Comparison of ENCODE assay signal across 26 cellular contexts in genomic region chr19:32091196-32091595, GRCh38.
"Had no signal": no experiment of that assay in that cellular context is flagged by ENCODE, and none has a peak within 500 bp of the region (broad histone marks: within the 10 kb centered on the region; RNA-seq: fewer than 3 reads in every experiment).

No MANE protein-coding gene starts in this region.

- ATAC-seq: activated T-cell treated with anti-CD3 and anti-CD28 coated beads, Interleukin-2, amount 50 U/mL, for 4 hours; activated T-helper 17 cell treated with anti-CD3 and anti-CD28 coated beads, Interleukin-2, amount 50 U/mL, for 72 hours; gastrocnemius medialis; left cardiac atrium; naive thymus-derived CD4-positive, alpha-beta T cell; stimulated activated naive B cell treated with anti-CD40 and anti-IgM and Interleukin-4, amounts not matched to agents 10 μg/mL and 1 μg/mL and 100 μg/mL, for 72 hours; WTC11 had no signal

- H3K9me3 Mint-ChIP-seq: activated CD4-positive, alpha-beta memory T cell treated with anti-CD3 and anti-CD28 coated beads, Interleukin-2, amount 10 ng/mL, durations not matched to agents 7 days and 5 days; activated CD4-positive, alpha-beta T cell treated with anti-CD3 and anti-CD28 coated beads, Interleukin-2, amount 10 ng/mL, durations not matched to agents 7 days and 5 days; activated T-cell treated with anti-CD3 and anti-CD28 coated beads, Interleukin-2, amount 50 U/mL, for 4 hours had no signal

- H3K4me3 ChIP-seq: breast epithelium, gastrocnemius medialis, sigmoid colon, smooth muscle cell, tibial nerve had no signal

- H3K4me2 ChIP-seq: smooth muscle cell had no signal

- H3K4me1 ChIP-seq: breast epithelium, gastrocnemius medialis, tibial nerve had no signal

- H3K27ac Mint-ChIP-seq: activated CD4-positive, alpha-beta memory T cell treated with anti-CD3 and anti-CD28 coated beads, Interleukin-2, amount 10 ng/mL, durations not matched to agents 7 days and 5 days; activated CD4-positive, alpha-beta T cell treated with anti-CD3 and anti-CD28 coated beads, Interleukin-2, amount 10 ng/mL, durations not matched to agents 7 days and 5 days; activated T-helper 17 cell treated with anti-CD3 and anti-CD28 coated beads, Interleukin-2, amount 50 U/mL, for 72 hours; mesothelial cell of epicardium; naive thymus-derived CD4-positive, alpha-beta T cell; stimulated activated naive B cell treated with anti-CD40 and anti-IgM and Interleukin-4, amounts not matched to agents 10 μg/mL and 1 μg/mL and 100 μg/mL, for 72 hours; WTC11 had no signal

- H3K27ac ChIP-seq: breast epithelium, gastrocnemius medialis, sigmoid colon, tibial nerve had no signal

- H3K4me3 Mint-ChIP-seq: activated CD4-positive, alpha-beta memory T cell treated with anti-CD3 and anti-CD28 coated beads, Interleukin-2, amount 10 ng/mL, durations not matched to agents 7 days and 5 days; activated CD4-positive, alpha-beta T cell treated with anti-CD3 and anti-CD28 coated beads, Interleukin-2, amount 10 ng/mL, durations not matched to agents 7 days and 5 days; activated T-cell treated with anti-CD3 and anti-CD28 coated beads, Interleukin-2, amount 50 U/mL, for 4 hours; activated T-helper 17 cell treated with anti-CD3 and anti-CD28 coated beads, Interleukin-2, amount 50 U/mL, for 72 hours; mesothelial cell of epicardium; naive thymus-derived CD4-positive, alpha-beta T cell; stimulated activated naive B cell treated with anti-CD40 and anti-IgM and Interleukin-4, amounts not matched to agents 10 μg/mL and 1 μg/mL and 100 μg/mL, for 72 hours; WTC11 had no signal

- DNase-seq: activated CD4-positive, alpha-beta memory T cell treated with anti-CD3 and anti-CD28 coated beads, Interleukin-2, amount 10 ng/mL, durations not matched to agents 7 days and 5 days; activated CD4-positive, alpha-beta T cell treated with anti-CD3 and anti-CD28 coated beads for 1 hour; activated CD4-positive, alpha-beta T cell treated with anti-CD3 and anti-CD28 coated beads, Interleukin-2, amount 10 ng/mL, durations not matched to agents 7 days and 5 days; activated gamma-delta T cell treated with Interleukin-2 at 50 U/mL for 16 hours; activated naive CD4-positive, alpha-beta T cell treated with anti-CD3 and anti-CD28 coated beads, Interleukin-2, amount 50 U/mL, for 16 hours; activated T-cell treated with anti-CD3 and anti-CD28 coated beads, Interleukin-2, amount 50 U/mL, for 4 hours; amniotic stem cell; central memory CD4-positive, alpha-beta T cell; dermis blood vessel endothelial cell; effector CD4-positive, alpha-beta T cell; erythroblast; gastrocnemius medialis; glutamatergic neuron; left cardiac atrium; mammary epithelial cell; naive thymus-derived CD4-positive, alpha-beta T cell; sigmoid colon; stimulated activated CD4-positive, alpha-beta T cell treated with anti-CD3 and anti-CD28 coated beads, Interleukin-1b, Interleukin-23, amount 100 ng/mL, for 48 hours; stimulated activated naive B cell treated with anti-CD40 and anti-IgM and Interleukin-4, amounts not matched to agents 10 μg/mL and 1 μg/mL and 100 μg/mL, for 72 hours; T-helper 2 cell had no signal

- H3K4me1 Mint-ChIP-seq: activated CD4-positive, alpha-beta memory T cell treated with anti-CD3 and anti-CD28 coated beads, Interleukin-2, amount 10 ng/mL, durations not matched to agents 7 days and 5 days; activated CD4-positive, alpha-beta T cell treated with anti-CD3 and anti-CD28 coated beads, Interleukin-2, amount 10 ng/mL, durations not matched to agents 7 days and 5 days; activated T-helper 17 cell treated with anti-CD3 and anti-CD28 coated beads, Interleukin-2, amount 50 U/mL, for 72 hours; stimulated activated naive B cell treated with anti-CD40 and anti-IgM and Interleukin-4, amounts not matched to agents 10 μg/mL and 1 μg/mL and 100 μg/mL, for 72 hours had no signal

- H3K36me3 ChIP-seq: breast epithelium, gastrocnemius medialis, sigmoid colon, tibial nerve had no signal

- H3K36me3 Mint-ChIP-seq: mesothelial cell of epicardium; naive thymus-derived CD4-positive, alpha-beta T cell; stimulated activated naive B cell treated with anti-CD40 and anti-IgM and Interleukin-4, amounts not matched to agents 10 μg/mL and 1 μg/mL and 100 μg/mL, for 72 hours; WTC11 had no signal

- H3K27me3 Mint-ChIP-seq: activated CD4-positive, alpha-beta memory T cell treated with anti-CD3 and anti-CD28 coated beads, Interleukin-2, amount 10 ng/mL, durations not matched to agents 7 days and 5 days; activated CD4-positive, alpha-beta T cell treated with anti-CD3 and anti-CD28 coated beads, Interleukin-2, amount 10 ng/mL, durations not matched to agents 7 days and 5 days; stimulated activated naive B cell treated with anti-CD40 and anti-IgM and Interleukin-4, amounts not matched to agents 10 μg/mL and 1 μg/mL and 100 μg/mL, for 72 hours had no signal

- H3K9me3 ChIP-seq: breast epithelium, gastrocnemius medialis, sigmoid colon, tibial nerve had no signal

- H3K27me3 ChIP-seq: gastrocnemius medialis, sigmoid colon, tibial nerve had no signal
